9 cellular contexts compared by ENCODE assay signal in the genomic region with DNA sequence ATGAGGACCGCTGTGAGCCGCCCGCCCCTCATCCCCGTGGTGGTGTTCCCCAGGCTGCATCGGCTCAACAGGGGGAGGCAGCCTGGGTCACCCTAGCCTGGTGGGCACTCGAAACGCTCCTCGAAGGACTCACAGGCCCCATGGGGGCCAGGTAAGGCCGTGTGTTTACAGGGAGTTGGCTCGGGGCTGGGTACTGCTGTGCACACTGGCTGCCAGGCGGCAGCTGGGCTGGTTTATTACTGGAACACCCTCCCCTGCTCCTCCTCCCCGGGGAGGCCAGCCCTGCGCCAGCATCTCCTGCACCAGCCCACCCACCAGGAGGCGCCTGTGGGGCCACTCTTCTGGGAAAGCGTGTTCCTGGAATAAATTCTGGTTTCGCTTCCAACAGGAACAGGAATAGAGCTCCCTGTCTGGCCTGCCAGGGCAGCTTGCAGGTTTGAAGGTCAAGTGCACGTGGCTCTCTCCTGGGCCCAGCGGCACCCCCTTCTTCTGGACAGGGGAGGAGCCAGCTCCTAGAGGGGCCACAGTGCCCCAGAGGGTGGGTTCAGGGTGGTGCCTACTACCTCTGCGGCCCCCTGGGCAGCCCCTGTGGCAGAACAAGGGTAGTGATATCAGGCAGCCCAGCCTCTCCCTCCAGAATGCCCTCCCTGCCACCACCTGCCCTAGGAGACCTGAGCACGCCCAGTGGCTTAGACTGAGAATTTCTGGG. TPM values are rescaled to one million over a fixed set of nuclear protein-coding genes. Genes with fewer than 3 reads are reported as not detected.
DNase-seq lines count a peak whose midpoint lies in the region; ATAC-seq lines count a peak whose summit lies in the region.
"Had no signal": no experiment of that assay in that cellular context is flagged by ENCODE, and none has a peak within 500 bp of the region (broad histone marks: within the 10 kb centered on the region; RNA-seq: fewer than 3 reads in every experiment).

No MANE protein-coding gene starts in this region.

- H3K36me3 Mint-ChIP-seq in activated CD4-positive, alpha-beta T cell treated with anti-CD3 and anti-CD28 coated beads, Interleukin-2, amount 10 ng/mL, durations not matched to agents 24 days and 14 days (ENCODE audit: low read depth) = no peaks in the 10 kb centered on the region

- DNase-seq in NCI-H2227 (lab: John Stamatoyannopoulos, UW; ENCODE audit: unreplicated experiment) = peak; percentile 43
- DNase-seq in NCI-H2227 treated with DMSO at 0.1 percent for 48 hours (lab: John Stamatoyannopoulos, UW) = no peak
- peak; percentile 94 to 97 for DNase-seq in NCI-H2081 (lab: John Stamatoyannopoulos, UW)
- DNase-seq in activated CD4-positive, alpha-beta T cell treated with anti-CD3 and anti-CD28 coated beads, Interleukin-2, amount 10 ng/mL, durations not matched to agents 24 days and 14 days = peak; percentile 74
- peak; percentile 87 for DNase-seq in Right ventricle myocardium inferior (ENCODE audit: missing footprints)
- peak; percentile 24 for DNase-seq in pulmonary artery endothelial cell (ENCODE audit: low read depth, low spot score)
- no peak for DNase-seq in cortex of kidney (lab: John Stamatoyannopoulos, UW)

- H3K27me3 Mint-ChIP-seq in activated CD4-positive, alpha-beta T cell treated with anti-CD3 and anti-CD28 coated beads, Interleukin-2, amount 10 ng/mL, durations not matched to agents 24 days and 14 days = peaks cover 7% of the 10 kb centered on the region

- no peak overlapping the region for H3K4me3 Mint-ChIP-seq in activated CD4-positive, alpha-beta T cell treated with anti-CD3 and anti-CD28 coated beads, Interleukin-2, amount 10 ng/mL, durations not matched to agents 24 days and 14 days
- H3K4me3 Mint-ChIP-seq: B cell had no signal

- intact Hi-C loops in activated CD4-positive, alpha-beta T cell treated with anti-CD3 and anti-CD28 coated beads, Interleukin-2, amount 10 ng/mL, durations not matched to agents 24 days and 14 days (cut with micrococcal nuclease) = no loop called here
- intact Hi-C loops in Right ventricle myocardium inferior (cut with DNase I) = loop anchor here (1.0 to 5.0 kb wide), 2 partner anchors 39 to 121 kb away; partner anchors contain the start of gene P4HB

- H3K4me1 Mint-ChIP-seq in activated CD4-positive, alpha-beta T cell treated with anti-CD3 and anti-CD28 coated beads, Interleukin-2, amount 10 ng/mL, durations not matched to agents 24 days and 14 days = peaks cover 7% of the 10 kb centered on the region

- H3K27ac Mint-ChIP-seq in activated CD4-positive, alpha-beta T cell treated with anti-CD3 and anti-CD28 coated beads, Interleukin-2, amount 10 ng/mL, durations not matched to agents 24 days and 14 days = no peak overlapping the region
- H3K27ac Mint-ChIP-seq: B cell had no signal

- H3K9me3 Mint-ChIP-seq in activated CD4-positive, alpha-beta T cell treated with anti-CD3 and anti-CD28 coated beads, Interleukin-2, amount 10 ng/mL, durations not matched to agents 24 days and 14 days = no peaks in the 10 kb centered on the region

- ATAC-seq in Right ventricle myocardium inferior = peak; percentile 86
- no peak for ATAC-seq in HG03097 (IDR thresholded peaks at IDR 0.05; ENCODE audit: low FRiP score, unreplicated experiment)

RNA-seq across cellular contexts. Expression of gene MCRIP1, which starts 11.3 kb away (rescaled TPM):
- 46.7 and 51.9 TPM in 2 replicates for total RNA-seq in activated CD4-positive, alpha-beta T cell treated with anti-CD3 and anti-CD28 coated beads, Interleukin-2, amount 10 ng/mL, durations not matched to agents 24 days and 14 days
- total RNA-seq in Right ventricle myocardium inferior (109 TPM), pulmonary artery endothelial cell (95.8 and 149 TPM in 2 replicates)

RNA-seq across cellular contexts. Expression of gene PPP1R27, which starts 13.1 kb away (rescaled TPM):
- total RNA-seq in activated CD4-positive, alpha-beta T cell treated with anti-CD3 and anti-CD28 coated beads, Interleukin-2, amount 10 ng/mL, durations not matched to agents 24 days and 14 days = not detected in 2 replicates
- total RNA-seq in Right ventricle myocardium inferior (not detected), pulmonary artery endothelial cell (not detected in 2 replicates)
- total RNA-seq: B cell had no signal

RNA-seq across cellular contexts. Expression of gene GCGR, which starts 17.8 kb away (rescaled TPM):
- total RNA-seq in activated CD4-positive, alpha-beta T cell treated with anti-CD3 and anti-CD28 coated beads, Interleukin-2, amount 10 ng/mL, durations not matched to agents 24 days and 14 days = not detected in 2 replicates
- not detected for total RNA-seq in Right ventricle myocardium inferior
- not detected in 2 replicates for total RNA-seq in pulmonary artery endothelial cell
- total RNA-seq: B cell had no signal

RNA-seq across cellular contexts. Expression of gene P4HB, which starts 38.6 kb away (rescaled TPM):
- total RNA-seq in activated CD4-positive, alpha-beta T cell treated with anti-CD3 and anti-CD28 coated beads, Interleukin-2, amount 10 ng/mL, durations not matched to agents 24 days and 14 days = 458 and 507 TPM in 2 replicates
- total RNA-seq in Right ventricle myocardium inferior = 355 TPM
- total RNA-seq in pulmonary artery endothelial cell = 1,184 and 1,197 TPM in 2 replicates

RNA-seq across cellular contexts. Expression of gene ARHGDIA, which starts 49.4 kb away (rescaled TPM):
- total RNA-seq in activated CD4-positive, alpha-beta T cell treated with anti-CD3 and anti-CD28 coated beads, Interleukin-2, amount 10 ng/mL, durations not matched to agents 24 days and 14 days = 697 and 714 TPM in 2 replicates
- 126 TPM for total RNA-seq in Right ventricle myocardium inferior
- total RNA-seq in pulmonary artery endothelial cell = 135 and 168 TPM in 2 replicates

Comparison
In these comparisons a context has a peak if more than half of its experiments do, and no peak if none do; other contexts are left out.
1. DNase-seq: peak in NCI-H2227 (single experiment), NCI-H2081 (2 of 2), activated CD4-positive, alpha-beta T cell treated with anti-CD3 and anti-CD28 coated beads, Interleukin-2, amount 10 ng/mL, durations not matched to agents 24 days and 14 days (single experiment), Right ventricle myocardium inferior (single experiment) and pulmonary artery endothelial cell (single experiment); none in NCI-H2227 treated with DMSO at 0.1 percent for 48 hours (single experiment) and cortex of kidney (single experiment).